In the genomic region with DNA sequence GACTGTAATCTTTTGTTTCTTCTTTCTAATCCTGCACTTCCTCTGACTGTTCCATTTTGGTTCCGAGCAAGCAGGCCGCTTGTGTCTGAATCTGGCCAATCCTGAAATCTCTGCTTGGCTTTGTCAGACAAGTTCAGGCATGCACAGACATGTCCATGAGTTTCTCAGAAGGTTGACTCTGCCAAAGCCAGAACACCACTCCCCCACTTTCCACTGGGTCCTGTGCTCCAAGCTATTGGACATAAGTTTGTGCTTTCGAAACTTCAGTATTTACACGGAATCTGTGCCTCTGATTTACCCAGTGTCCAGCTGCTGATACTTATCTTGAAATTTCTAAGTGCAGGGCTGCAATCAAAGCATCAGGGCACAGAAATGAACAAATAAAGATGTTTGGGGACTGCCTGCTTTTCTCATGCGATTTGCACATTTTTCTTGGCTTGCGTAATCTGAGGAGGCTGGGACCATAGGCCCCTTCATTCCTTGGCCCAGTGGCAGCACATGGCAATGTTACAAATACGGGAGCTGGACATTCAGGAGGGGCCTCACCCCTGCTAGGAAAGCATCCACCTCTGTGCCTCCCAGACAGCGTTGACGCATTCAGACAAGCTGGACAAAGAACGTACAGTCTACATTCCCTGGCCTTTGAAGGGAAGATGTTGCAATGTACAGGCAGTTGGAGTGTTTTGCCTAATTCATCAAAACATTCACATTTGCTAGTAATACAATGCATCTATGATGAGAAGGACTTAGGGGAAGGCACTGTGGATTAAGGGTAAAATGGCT, we compare ENCODE assay signal across 1 cellular context.
A peak's percentile ranks its signal among the peaks of the same experiment; 100 is the strongest.
TF ChIP-seq lines count a peak whose summit lies in the region.

No MANE protein-coding gene starts in this region.

TF ChIP-seq in HepG2, 621 proteins besides CTCF, POLR2A, EP300 and RAD21 (continued from another document and continues in another):
- TF ChIP-seq NFYC (CRISPR knock-in tag; IDR thresholded peaks at IDR 0.05): no peak
- no peak for TF ChIP-seq CAMTA2 (CRISPR knock-in tag; IDR thresholded peaks at IDR 0.05; ENCODE audit: borderline replicate concordance)
- TF ChIP-seq ZNF589 (CRISPR knock-in tag; conservative IDR thresholded peaks at IDR 0.05): no peak
- no peak for TF ChIP-seq NFATC3 (CRISPR knock-in tag; IDR thresholded peaks at IDR 0.05)
- TF ChIP-seq TBL1XR1 (IDR thresholded peaks at IDR 0.05; ENCODE audit: borderline replicate concordance, low read length, partially characterized antibody): peak; percentile 53
- no peak for TF ChIP-seq ZNF782 (CRISPR knock-in tag; IDR thresholded peaks at IDR 0.05; ENCODE audit: borderline replicate concordance)
- no peak for TF ChIP-seq KLF12 (CRISPR knock-in tag; IDR thresholded peaks at IDR 0.05; ENCODE audit: borderline replicate concordance)
- TF ChIP-seq TMF1 (CRISPR knock-in tag; IDR thresholded peaks at IDR 0.05; ENCODE audit: low read depth): peak; percentile 46; the same call in 1 of the 2 replicates
- TF ChIP-seq HNRNPUL1 (IDR thresholded peaks at IDR 0.05; ENCODE audit: low read depth, low read length): no peak
- peak; percentile 95 for TF ChIP-seq ZNF703 (CRISPR knock-in tag; IDR thresholded peaks at IDR 0.05; ENCODE audit: borderline replicate concordance)
- TF ChIP-seq SIX1 (CRISPR knock-in tag; IDR thresholded peaks at IDR 0.05; ENCODE audit: borderline replicate concordance): no peak
- TF ChIP-seq, protein P1, sequence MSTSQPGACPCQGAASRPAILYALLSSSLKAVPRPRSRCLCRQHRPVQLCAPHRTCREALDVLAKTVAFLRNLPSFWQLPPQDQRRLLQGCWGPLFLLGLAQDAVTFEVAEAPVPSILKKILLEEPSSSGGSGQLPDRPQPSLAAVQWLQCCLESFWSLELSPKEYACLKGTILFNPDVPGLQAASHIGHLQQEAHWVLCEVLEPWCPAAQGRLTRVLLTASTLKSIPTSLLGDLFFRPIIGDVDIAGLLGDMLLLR (CRISPR knock-in tag; IDR thresholded peaks at IDR 0.05): no peak
- no peak for TF ChIP-seq ZSCAN21 (CRISPR knock-in tag; IDR thresholded peaks at IDR 0.05; ENCODE audit: borderline replicate concordance)
- peak; percentile 67; the same call in 1 of the 2 replicates for TF ChIP-seq KDM1A (CRISPR knock-in tag; IDR thresholded peaks at IDR 0.05)
- no peak for TF ChIP-seq ZNF777 (CRISPR knock-in tag; IDR thresholded peaks at IDR 0.05)
- no peak for TF ChIP-seq ZNF660 (CRISPR knock-in tag; IDR thresholded peaks at IDR 0.05; ENCODE audit: borderline replicate concordance, low read depth)
- TF ChIP-seq HNF4G (IDR thresholded peaks at IDR 0.05; ENCODE audit: borderline replicate concordance, low read depth, low read length): no peak
- no peak for TF ChIP-seq HNF4G (CRISPR knock-in tag; IDR thresholded peaks at IDR 0.05; ENCODE audit: borderline replicate concordance, low read depth)
- TF ChIP-seq ZNF883 (CRISPR knock-in tag; IDR thresholded peaks at IDR 0.05; ENCODE audit: not compliant biosample characterization): peak; percentile 23
- TF ChIP-seq, protein P2, sequence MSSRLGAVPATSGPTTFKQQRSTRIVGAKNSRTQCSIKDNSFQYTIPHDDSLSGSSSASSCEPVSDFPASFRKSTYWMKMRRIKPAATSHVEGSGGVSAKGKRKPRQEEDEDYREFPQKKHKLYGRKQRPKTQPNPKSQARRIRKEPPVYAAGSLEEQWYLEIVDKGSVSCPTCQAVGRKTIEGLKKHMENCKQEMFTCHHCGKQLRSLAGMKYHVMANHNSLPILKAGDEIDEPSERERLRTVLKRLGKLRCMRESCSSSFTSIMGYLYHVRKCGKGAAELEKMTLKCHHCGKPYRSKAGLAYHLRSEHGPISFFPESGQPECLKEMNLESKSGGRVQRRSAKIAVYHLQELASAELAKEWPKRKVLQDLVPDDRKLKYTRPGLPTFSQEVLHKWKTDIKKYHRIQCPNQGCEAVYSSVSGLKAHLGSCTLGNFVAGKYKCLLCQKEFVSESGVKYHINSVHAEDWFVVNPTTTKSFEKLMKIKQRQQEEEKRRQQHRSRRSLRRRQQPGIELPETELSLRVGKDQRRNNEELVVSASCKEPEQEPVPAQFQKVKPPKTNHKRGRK (CRISPR knock-in tag; IDR thresholded peaks at IDR 0.05): no peak
- peak; percentile 86 for TF ChIP-seq SMYD3 (CRISPR knock-in tag; IDR thresholded peaks at IDR 0.05)
- TF ChIP-seq CBX2 (IDR thresholded peaks at IDR 0.05; ENCODE audit: low read depth, low read length): no peak
- TF ChIP-seq CBX2 (CRISPR knock-in tag; IDR thresholded peaks at IDR 0.05; ENCODE audit: low read depth): no peak
- TF ChIP-seq HMG20B (CRISPR knock-in tag; conservative IDR thresholded peaks at IDR 0.05): peak; percentile 100
- no peak for TF ChIP-seq ZNF577 (CRISPR knock-in tag; IDR thresholded peaks at IDR 0.05; ENCODE audit: borderline replicate concordance, low read depth)
- TF ChIP-seq PREB (CRISPR knock-in tag; IDR thresholded peaks at IDR 0.05): no peak
- TF ChIP-seq DPF2 (CRISPR knock-in tag; IDR thresholded peaks at IDR 0.05; ENCODE audit: borderline replicate concordance, low read depth): peak; percentile 54
- TF ChIP-seq MED1 (CRISPR knock-in tag; IDR thresholded peaks at IDR 0.05): peak; percentile 82; the same call in 1 of the 2 replicates
- TF ChIP-seq DNMT3B (CRISPR knock-in tag; conservative IDR thresholded peaks at IDR 0.05): no peak
- TF ChIP-seq ZNF772 (CRISPR knock-in tag; IDR thresholded peaks at IDR 0.05): peak; percentile 75; the same call in 1 of the 2 replicates
- no peak for TF ChIP-seq MATR3 (CRISPR knock-in tag; IDR thresholded peaks at IDR 0.05)
- TF ChIP-seq ZNF142 (CRISPR knock-in tag; IDR thresholded peaks at IDR 0.05): 0 out of 2 replicates have a peak, but pooled peaks have one; percentile 16
- TF ChIP-seq, protein P3, sequence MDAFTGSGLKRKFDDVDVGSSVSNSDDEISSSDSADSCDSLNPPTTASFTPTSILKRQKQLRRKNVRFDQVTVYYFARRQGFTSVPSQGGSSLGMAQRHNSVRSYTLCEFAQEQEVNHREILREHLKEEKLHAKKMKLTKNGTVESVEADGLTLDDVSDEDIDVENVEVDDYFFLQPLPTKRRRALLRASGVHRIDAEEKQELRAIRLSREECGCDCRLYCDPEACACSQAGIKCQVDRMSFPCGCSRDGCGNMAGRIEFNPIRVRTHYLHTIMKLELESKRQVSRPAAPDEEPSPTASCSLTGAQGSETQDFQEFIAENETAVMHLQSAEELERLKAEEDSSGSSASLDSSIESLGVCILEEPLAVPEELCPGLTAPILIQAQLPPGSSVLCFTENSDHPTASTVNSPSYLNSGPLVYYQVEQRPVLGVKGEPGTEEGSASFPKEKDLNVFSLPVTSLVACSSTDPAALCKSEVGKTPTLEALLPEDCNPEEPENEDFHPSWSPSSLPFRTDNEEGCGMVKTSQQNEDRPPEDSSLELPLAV (CRISPR knock-in tag; conservative IDR thresholded peaks at IDR 0.05; ENCODE audit: low read depth): no peak
- no peak for TF ChIP-seq THAP7 (CRISPR knock-in tag; IDR thresholded peaks at IDR 0.05)
- TF ChIP-seq NPAS2 (CRISPR knock-in tag; IDR thresholded peaks at IDR 0.05; ENCODE audit: borderline replicate concordance): no peak
- no peak for TF ChIP-seq HINFP (CRISPR knock-in tag; IDR thresholded peaks at IDR 0.05; ENCODE audit: low read depth)
- TF ChIP-seq, protein P4, sequence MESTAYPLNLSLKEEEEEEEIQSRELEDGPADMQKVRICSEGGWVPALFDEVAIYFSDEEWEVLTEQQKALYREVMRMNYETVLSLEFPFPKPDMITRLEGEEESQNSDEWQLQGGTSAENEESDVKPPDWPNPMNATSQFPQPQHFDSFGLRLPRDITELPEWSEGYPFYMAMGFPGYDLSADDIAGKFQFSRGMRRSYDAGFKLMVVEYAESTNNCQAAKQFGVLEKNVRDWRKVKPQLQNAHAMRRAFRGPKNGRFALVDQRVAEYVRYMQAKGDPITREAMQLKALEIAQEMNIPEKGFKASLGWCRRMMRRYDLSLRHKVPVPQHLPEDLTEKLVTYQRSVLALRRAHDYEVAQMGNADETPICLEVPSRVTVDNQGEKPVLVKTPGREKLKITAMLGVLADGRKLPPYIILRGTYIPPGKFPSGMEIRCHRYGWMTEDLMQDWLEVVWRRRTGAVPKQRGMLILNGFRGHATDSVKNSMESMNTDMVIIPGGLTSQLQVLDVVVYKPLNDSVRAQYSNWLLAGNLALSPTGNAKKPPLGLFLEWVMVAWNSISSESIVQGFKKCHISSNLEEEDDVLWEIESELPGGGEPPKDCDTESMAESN (CRISPR knock-in tag; conservative IDR thresholded peaks at IDR 0.05): peak; percentile 91
- peak; percentile 26; the same call in 1 of the 2 replicates for TF ChIP-seq TCF7L2 (IDR thresholded peaks at IDR 0.05; ENCODE audit: low read depth, low read length)
- TF ChIP-seq JUN (CRISPR knock-in tag; IDR thresholded peaks at IDR 0.05): peak; percentile 80
- TF ChIP-seq ZNF629 (CRISPR knock-in tag; conservative IDR thresholded peaks at IDR 0.05): peak; percentile 33; the same call in 1 of the 2 replicates
